17 cellular contexts compared by ENCODE assay signal in genomic region chr17:33688771-33689170, GRCh38.
"Had no signal": no experiment of that assay in that cellular context is flagged by ENCODE, and none has a peak within 500 bp of the region (broad histone marks: within the 10 kb centered on the region; RNA-seq: fewer than 3 reads in every experiment).

No MANE protein-coding gene starts in this region.

- H3K9me3 ChIP-seq: left lung, lower lobe of right lung, mucosa of descending colon had no signal

- DNase-seq: dermis blood vessel endothelial cell; dorsolateral prefrontal cortex; effector CD4-positive, alpha-beta T cell; effector memory CD4-positive, alpha-beta T cell; foreskin keratinocyte; heart right ventricle; hippocampal formation; left cardiac atrium; left lung; left ventricle myocardium superior; lower lobe of right lung; mesenchymal stem cell; mucosa of descending colon; naive B cell had no signal

- H3K27ac ChIP-seq: coronary artery, dorsolateral prefrontal cortex, esophagus muscularis mucosa, foreskin keratinocyte, gastroesophageal sphincter, heart right ventricle, left lung, lower lobe of right lung had no signal

- H3K36me3 ChIP-seq: esophagus muscularis mucosa, gastroesophageal sphincter, heart right ventricle, left lung, lower lobe of right lung had no signal

- H3K4me3 ChIP-seq: coronary artery, dorsolateral prefrontal cortex, esophagus muscularis mucosa, gastroesophageal sphincter, heart right ventricle, left lung, lower lobe of right lung, mucosa of descending colon had no signal

- H3K4me1 ChIP-seq: esophagus muscularis mucosa, foreskin keratinocyte, gastroesophageal sphincter, heart right ventricle, left lung, lower lobe of right lung had no signal

- H3K27me3 ChIP-seq: foreskin keratinocyte had no signal
